Comparison of ENCODE assay signal across 8 cellular contexts in genomic region chr2:5696351-5696740, GRCh38. TPM values are rescaled to one million over a fixed set of nuclear protein-coding genes. Genes with fewer than 3 reads are reported as not detected.
DNase-seq lines count a peak whose midpoint lies in the region; ATAC-seq and TF ChIP-seq lines count a peak whose summit lies in the region.

No MANE protein-coding gene starts in this region.

- no peak for TF ChIP-seq CTCF in brain (conservative IDR thresholded peaks at IDR 0.05)

- no peaks in the 10 kb centered on the region for H3K36me3 ChIP-seq in H7 (replicated peaks; ENCODE audit: control insufficient read depth, insufficient read depth, low read length)

- POLR2A ChIA-PET in HEK293T (lab: Yijun Ruan, JAX): no interaction called here

- peak overlapping the region; percentile 90 for H3K4me3 ChIP-seq in H7 (ENCODE audit: insufficient read depth, low read depth, low read length)

- DNase-seq in A172 (ENCODE audit: low spot score) (peak; percentile 9), H7 (no peak), memory B cell (ENCODE audit: low spot score in 2 of 2) (peak; percentile 9 to 38), AML-193 (lab: John Stamatoyannopoulos, UW) (no peak), HEK293T (ENCODE audit: extremely low spot score) (no peak), NCI-H510A treated with DMSO at 0.1 percent for 48 hours (lab: John Stamatoyannopoulos, UW) (no peak)

- H3K27ac Mint-ChIP-seq in brain (peak overlapping the region; percentile 95 to 100 (median 98)), memory B cell (peak overlapping the region; percentile 65)

- CTCF ChIA-PET in HEK293T (lab: Yijun Ruan, JAX): no interaction called here

- peak overlapping the region; percentile 94 to 99 (median 97) for H3K4me3 Mint-ChIP-seq in brain
- H3K4me3 Mint-ChIP-seq in memory B cell: peak overlapping the region; percentile 93

- peaks cover 55% of the 10 kb centered on the region for H3K36me3 Mint-ChIP-seq in brain
- H3K36me3 Mint-ChIP-seq in memory B cell: peaks cover 4% of the 10 kb centered on the region

- H3K27me3 Mint-ChIP-seq in brain: peaks cover 37% of the 10 kb centered on the region
- H3K27me3 Mint-ChIP-seq in memory B cell: peaks cover 12% of the 10 kb centered on the region

- ATAC-seq in memory B cell (ENCODE audit: low read depth) (peak; percentile 47), GM18870 (IDR thresholded peaks at IDR 0.05; ENCODE audit: unreplicated experiment) (no peak)

- H3K4me1 Mint-ChIP-seq in brain: peaks cover 39% of the 10 kb centered on the region
- peaks cover 3% of the 10 kb centered on the region for H3K4me1 Mint-ChIP-seq in memory B cell

- H3K27me3 ChIP-seq in H7 (ENCODE audit: control insufficient read depth, insufficient read depth, low read length): peaks cover 13% of the 10 kb centered on the region; the same call in 1 of the 2 replicates

- H3K9me3 Mint-ChIP-seq in brain (peaks cover 0 to 20% (median 7%) of the 10 kb centered on the region in 5 experiments), memory B cell (peaks cover 2% of the 10 kb centered on the region)

TF ChIP-seq in HEK293T, 16 proteins besides CTCF, POLR2A, EP300 and RAD21:
- TF ChIP-seq TARDBP (IDR thresholded peaks at IDR 0.05): no peak
- TF ChIP-seq PKNOX1 (IDR thresholded peaks at IDR 0.05): no peak
- no peak for TF ChIP-seq BHLHE40 (IDR thresholded peaks at IDR 0.05; ENCODE audit: borderline replicate concordance)
- no peak for TF ChIP-seq HDGF (IDR thresholded peaks at IDR 0.05; ENCODE audit: borderline replicate concordance)
- no peak for TF ChIP-seq FOXA1 (IDR thresholded peaks at IDR 0.05)
- no peak for TF ChIP-seq SUZ12 (IDR thresholded peaks at IDR 0.05)
- no peak for TF ChIP-seq ARNT (IDR thresholded peaks at IDR 0.05)
- TF ChIP-seq NFRKB (IDR thresholded peaks at IDR 0.05): no peak
- no peak for TF ChIP-seq LEF1 (IDR thresholded peaks at IDR 0.05; ENCODE audit: borderline replicate concordance)
- TF ChIP-seq SP1 (IDR thresholded peaks at IDR 0.05): no peak
- no peak for TF ChIP-seq FOXM1 (IDR thresholded peaks at IDR 0.05; ENCODE audit: borderline replicate concordance)
- TF ChIP-seq L3MBTL2 (conservative IDR thresholded peaks at IDR 0.05): no peak
- no peak for TF ChIP-seq FOXK2 (IDR thresholded peaks at IDR 0.05)
- no peak for TF ChIP-seq ZNF384 (IDR thresholded peaks at IDR 0.05)
- no peak for TF ChIP-seq ELF4 (IDR thresholded peaks at IDR 0.05)

RNA-seq across cellular contexts. Expression of gene SOX11, which starts 4.2 kb away (rescaled TPM):
- 11.2 and 11.9 TPM in 2 replicates for total RNA-seq in A172 (2014; rRNA removed; shearing (Covaris generic))
- 20.9 and 26.6 TPM in 2 replicates for total RNA-seq in H7 (2014; rRNA removed; shearing (Covaris generic))
- polyA plus RNA-seq in brain (ENCODE audit: insufficient read depth, low read depth, low replicate concordance): 14.3 TPM

Comparison
In these comparisons a context has a peak if more than half of its experiments do, and no peak if none do; other contexts are left out.
1. DNase-seq: peak in A172 (single experiment) and memory B cell (2 of 2); none in H7 (single experiment), AML-193 (0 of 2), HEK293T (single experiment) and NCI-H510A treated with DMSO at 0.1 percent for 48 hours (single experiment).